8 cellular contexts compared by ENCODE assay signal in the genomic region with DNA sequence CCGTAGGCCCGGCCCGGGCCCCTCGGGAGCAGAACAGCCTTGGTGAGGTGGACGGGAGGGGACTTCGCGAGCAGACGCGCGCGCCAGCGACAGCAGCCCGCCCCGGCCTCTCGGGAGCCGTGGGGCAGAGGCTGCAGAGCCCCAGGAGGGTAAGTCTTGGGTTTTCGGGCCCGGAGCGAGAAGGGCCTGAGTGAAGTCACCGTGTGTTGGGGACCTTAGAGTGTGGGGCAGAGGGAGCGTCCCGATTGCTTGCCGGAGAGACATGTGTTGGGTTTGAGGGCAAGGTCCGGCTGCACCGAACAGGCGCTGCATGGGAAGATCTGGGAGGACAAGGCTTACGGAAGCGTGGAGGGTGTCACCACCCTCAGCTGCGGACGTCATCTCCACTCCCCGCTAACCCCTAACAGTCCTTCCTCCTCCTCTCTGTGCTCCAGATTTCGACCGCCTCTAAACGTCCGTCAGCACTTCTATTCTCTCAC. TPM values are rescaled to one million over a fixed set of nuclear protein-coding genes. Genes with fewer than 3 reads are reported as not detected.
DNase-seq lines count a peak whose midpoint lies in the region; ATAC-seq and TF ChIP-seq lines count a peak whose summit lies in the region.
"Not testable (repeated sequence)": the region's sequence is repeated elsewhere in the genome, so short reads cannot be mapped to it uniquely, and the experiment has no call there.

No MANE protein-coding gene starts in this region.

- H3K27me3 ChIP-seq in Caco-2 (replicated peaks; ENCODE audit: control insufficient read depth, insufficient read depth, low read length); HAP-1 (ENCODE audit: low read depth); brain microvascular endothelial cell (replicated peaks); neuronal stem cell (ENCODE audit: control insufficient read depth in 3 of 3, insufficient read depth in 3 of 3, low read depth in 1 of 3, low read length in 3 of 3): not testable (repeated sequence)

- not testable (repeated sequence) for H4K91ac ChIP-seq in neuronal stem cell (ENCODE audit: low read depth, low read length, poor library complexity)

- DNase-seq in Caco-2 (peak; percentile 66 to 76), HAP-1 (ENCODE audit: low spot score in 2 of 2) (peak; percentile 20 to 56), NCI-H226 (peak; percentile 39), brain microvascular endothelial cell (peak; percentile 40), left cardiac atrium (peak; percentile 75)
- DNase-seq in activated CD4-positive, CD25-positive, alpha-beta regulatory T cell treated with anti-CD3 and anti-CD28 coated beads, Interleukin-2, amount 50 U/mL, for 16 hours (ENCODE audit: low read depth, low spot score), result peak; percentile 3
- DNase-seq in neuronal stem cell (ENCODE audit: low spot score), result not testable (repeated sequence)
- peak in 5 of 6 experiments; percentile 4 to 28 (median 18) for DNase-seq in stimulated activated naive CD4-positive, alpha-beta T cell (lab: John Stamatoyannopoulos, UW)

- H3K18ac ChIP-seq in neuronal stem cell (ENCODE audit: low read length), result peak overlapping the region; percentile 76

- in situ Hi-C loops in HAP-1 (cut with MboI; ENCODE audit: low sequenced_read_pairs); brain microvascular endothelial cell (cut with HindIII; ENCODE audit: low pct_ligation_motif_present, low sequenced_read_pairs): not testable (repeated sequence)

- not testable (repeated sequence) for H4K8ac ChIP-seq in neuronal stem cell (ENCODE audit: low read depth, low read length)

- H3K27ac ChIP-seq in brain microvascular endothelial cell, result peak overlapping the region; percentile 87
- H3K27ac ChIP-seq in neuronal stem cell (replicated peaks; ENCODE audit: low read length), result not testable (repeated sequence)

- WGBS in neuronal stem cell (ENCODE audit: extremely low coverage in 2 of 2, insufficient read length in 2 of 2, insufficient replicate concordance in 1 of 2), 2 donors, result no CpG with 5 or more reads among the region's 35 CpGs

- intact Hi-C loops in Caco-2 (cut with micrococcal nuclease; ENCODE audit: unreplicated experiment), result loop anchor here (2.0 to 5.0 kb wide), 2 partner anchors 45 to 52 kb away; partner anchors contain the start of genes POM121 and TYW1B
- intact Hi-C loops in left cardiac atrium (cut with DNase I), result not testable (repeated sequence)

- H3K4me3 Mint-ChIP-seq in Caco-2 (ENCODE audit: unreplicated experiment), result peak overlapping the region; percentile 98

- H3K36me3 Mint-ChIP-seq in Caco-2 (ENCODE audit: insufficient read depth, unreplicated experiment), result peaks cover 28% of the 10 kb centered on the region

- H3K4me1 Mint-ChIP-seq in Caco-2 (ENCODE audit: low read depth, unreplicated experiment), result not testable (repeated sequence)

- H2BK15ac ChIP-seq in neuronal stem cell (ENCODE audit: low read length), result not testable (repeated sequence)

- CTCF ChIA-PET in Caco-2 (lab: Charles Lee), result not testable (repeated sequence)

- peak overlapping the region; percentile 73 for H3K23ac ChIP-seq in neuronal stem cell (ENCODE audit: low read depth, low read length, poor library complexity)

- H3K9ac ChIP-seq in neuronal stem cell (ENCODE audit: low read depth, low read length, poor library complexity), result peak overlapping the region; percentile 86

- H3K4me2 ChIP-seq in neuronal stem cell (ENCODE audit: insufficient read depth, low read length, poor library complexity, severe bottlenecking), result peak overlapping the region; percentile 69

- not testable (repeated sequence) for H2BK120ac ChIP-seq in neuronal stem cell (ENCODE audit: low read depth, low read length)

- H3K4ac ChIP-seq in neuronal stem cell (ENCODE audit: low read length), result not testable (repeated sequence)

- H3K9me3 ChIP-seq in Caco-2; HAP-1; neuronal stem cell (replicated peaks in 1 of 2; ENCODE audit: control insufficient read depth in 2 of 2, insufficient read depth in 1 of 2, low read depth in 1 of 2, low read length in 2 of 2): not testable (repeated sequence)

- ATAC-seq in left cardiac atrium, result peak; percentile 49 to 65

- H3K36me3 ChIP-seq in Caco-2 (ENCODE audit: control insufficient read depth, insufficient read depth, low read length); HAP-1 (replicated peaks); brain microvascular endothelial cell (replicated peaks); neuronal stem cell (replicated peaks in 1 of 2; ENCODE audit: control insufficient read depth in 2 of 2, insufficient read depth in 2 of 2, low read length in 2 of 2): not testable (repeated sequence)

- H3K27ac Mint-ChIP-seq in Caco-2 (ENCODE audit: unreplicated experiment), result peak overlapping the region; percentile 81

- not testable (repeated sequence) for H3K27me3 Mint-ChIP-seq in Caco-2 (ENCODE audit: insufficient read depth, unreplicated experiment)

- not testable (repeated sequence) for H3K79me1 ChIP-seq in neuronal stem cell (ENCODE audit: low read depth, low read length)

- H3K14ac ChIP-seq in neuronal stem cell (ENCODE audit: low read length), result peak overlapping the region; percentile 38

- not testable (repeated sequence) for H2BK12ac ChIP-seq in neuronal stem cell (ENCODE audit: low read length)

- H2AK5ac ChIP-seq in neuronal stem cell (ENCODE audit: low read depth, low read length), result not testable (repeated sequence)

- POLR2A ChIA-PET in Caco-2 (lab: Charles Lee), result not testable (repeated sequence)

- not testable (repeated sequence) for H3K4me1 ChIP-seq in Caco-2; HAP-1; neuronal stem cell (ENCODE audit: control insufficient read depth in 2 of 2, insufficient read depth in 1 of 2, low read depth in 1 of 2, low read length in 2 of 2)

- not testable (repeated sequence) for TF ChIP-seq CTCF in Caco-2 (IDR thresholded peaks at IDR 0.05; ENCODE audit: insufficient read depth in 1 of 2, low read depth in 1 of 2, low read length in 1 of 2, severe bottlenecking in 1 of 2, unreplicated experiment in 1 of 2); brain microvascular endothelial cell (IDR thresholded peaks at IDR 0.05; ENCODE audit: low read depth, low read length, missing control alignments)

- not testable (repeated sequence) for H2BK5ac ChIP-seq in neuronal stem cell (ENCODE audit: low read length)

- peak overlapping the region; percentile 86 for H2AFZ ChIP-seq in neuronal stem cell (ENCODE audit: low read length)

- H3K9me3 Mint-ChIP-seq in Caco-2 (ENCODE audit: unreplicated experiment), result not testable (repeated sequence)

- not testable (repeated sequence) for BruUV-seq in Caco-2 (replicated peaks; lab: Mats Ljungman, UMichigan)

- peak overlapping the region; percentile 56 for H3K4me3 ChIP-seq in Caco-2 (ENCODE audit: low read depth, low read length)
- peak overlapping the region; percentile 59 for H3K4me3 ChIP-seq in HAP-1
- H3K4me3 ChIP-seq in brain microvascular endothelial cell (ENCODE audit: low read depth, low read length), result peak overlapping the region; percentile 76
- H3K4me3 ChIP-seq in neuronal stem cell (ENCODE audit: low read length in 2 of 2), result peak overlapping the region; percentile 63 to 84

RNA-seq across cellular contexts. Expression of gene POM121, which starts 45.1 kb away (rescaled TPM):
- 76.8 and 83.1 TPM in 2 replicates for total RNA-seq in Caco-2 (2022)
- 10 to 100 TPM; 21.5 to 30.7 TPM for total RNA-seq in left cardiac atrium
- polyA plus RNA-seq in neuronal stem cell (2013, experiment 1 of 2), result 41.1 TPM
- 41.1 TPM for polyA plus RNA-seq in neuronal stem cell (2013, experiment 2 of 2)

RNA-seq across cellular contexts. Expression of gene TYW1B, which starts 51.8 kb away (rescaled TPM):
- 10.0 and 12.8 TPM in 2 replicates for total RNA-seq in Caco-2 (2022)
- 1 to 10 TPM; 1.4 to 2.8 TPM for total RNA-seq in left cardiac atrium
- 1.1 TPM for polyA plus RNA-seq in neuronal stem cell (2013, experiment 1 of 2)
- 0.82 TPM for polyA plus RNA-seq in neuronal stem cell (2013, experiment 2 of 2)
